13 cellular contexts compared by ENCODE assay signal in genomic region chr21:34987673-34988072, GRCh38.
DNase-seq lines count a peak whose midpoint lies in the region; ATAC-seq and TF ChIP-seq lines count a peak whose summit lies in the region.
"Had no signal": no experiment of that assay in that cellular context is flagged by ENCODE, and none has a peak within 500 bp of the region (broad histone marks: within the 10 kb centered on the region; RNA-seq: fewer than 3 reads in every experiment).

No MANE protein-coding gene starts in this region.

- peak overlapping the region; percentile 42 for H3K9ac ChIP-seq in HCT116 (ENCODE audit: low read length)

- CTCF ChIA-PET in HCT116 (lab: Charles Lee): no interaction called here

- RAD21 ChIA-PET in HCT116 (lab: Charles Lee; ENCODE audit: low non-redundant PET in 1 of 2, low total read pairs in 2 of 2, uncharacterized antibody in 2 of 2, unreplicated experiment in 2 of 2): no interaction called here

- no peak for ATAC-seq in CD4-positive, CD25-positive, alpha-beta regulatory T cell (ENCODE audit: low read depth in 2 of 2)
- ATAC-seq in HCT116 (no peak), naive B cell (ENCODE audit: low read depth in 2 of 2) (peak; percentile 18 to 28), GM19023 (IDR thresholded peaks at IDR 0.05; ENCODE audit: unreplicated experiment) (no peak), HG02970 (IDR thresholded peaks at IDR 0.05; ENCODE audit: low FRiP score, unreplicated experiment) (no peak), GM21717 (IDR thresholded peaks at IDR 0.05; ENCODE audit: unreplicated experiment) (no peak)

- peak overlapping the region; percentile 56 for H3K4me2 ChIP-seq in HCT116 (ENCODE audit: low read length)

- H3K4me1 Mint-ChIP-seq in CD4-positive, CD25-positive, alpha-beta regulatory T cell: peaks cover 54 to 94% (median 81%) of the 10 kb centered on the region in 4 donors
- peaks cover 86% of the 10 kb centered on the region for H3K4me1 Mint-ChIP-seq in activated T-helper 1 cell treated with anti-CD3 and anti-CD28 coated beads, Interleukin-12 subunit alpha, Interleukin-12 subunit beta, Interleukin-2, Interleukin-4 antibody, amounts not matched to agents 30 ng/mL and 10 ng/mL and 1 ng/mL, durations not matched to agents 14 hours and 24 hours and 36 hours (ENCODE audit: low read depth)
- peaks cover 56 to 81% (median 79%) of the 10 kb centered on the region in 3 donors for H3K4me1 Mint-ChIP-seq in naive B cell

- intact Hi-C loops in HCT116 (cut with micrococcal nuclease): loop anchor here (1.0 kb wide), 1 partner anchor 64 kb away; no protein-coding TSS in a partner anchor
- intact Hi-C loops in activated T-helper 1 cell treated with anti-CD3 and anti-CD28 coated beads, Interleukin-12 subunit alpha, Interleukin-12 subunit beta, Interleukin-2, Interleukin-4 antibody, amounts not matched to agents 30 ng/mL and 10 ng/mL and 1 ng/mL, durations not matched to agents 14 hours and 24 hours and 36 hours (cut with micrococcal nuclease): loop anchor here (1.0 to 10.0 kb wide), 14 partner anchors 13 to 1077 kb away; partner anchors contain the start of gene SETD4

- H3K36me3 ChIP-seq in CD4-positive, CD25-positive, alpha-beta regulatory T cell (ENCODE audit: control insufficient read depth, insufficient read depth, low read length): peaks cover 13% of the 10 kb centered on the region
- no peaks in the 10 kb centered on the region for H3K36me3 ChIP-seq in HCT116 (ENCODE audit: control insufficient read depth in 1 of 2, insufficient read depth in 2 of 2, low read length in 2 of 2)
- H3K36me3 ChIP-seq: ascending aorta, prostate gland had no signal

- peak overlapping the region; percentile 75 for H3K27ac ChIP-seq in CD4-positive, CD25-positive, alpha-beta regulatory T cell (ENCODE audit: insufficient read depth, low read length, poor library complexity, severe bottlenecking)
- no peak overlapping the region for H3K27ac ChIP-seq in HCT116 (ENCODE audit: low read depth, low read length)
- H3K27ac ChIP-seq: ascending aorta, prostate gland, SK-N-MC had no signal

- no peaks in the 10 kb centered on the region for H3K27me3 ChIP-seq in CD4-positive, CD25-positive, alpha-beta regulatory T cell (ENCODE audit: control insufficient read depth, insufficient read depth, low read length)
- peaks cover 34% of the 10 kb centered on the region for H3K27me3 ChIP-seq in HCT116 (ENCODE audit: insufficient read depth, low read length)
- H3K27me3 ChIP-seq: ascending aorta had no signal

- peaks cover 21% of the 10 kb centered on the region for H3K36me3 Mint-ChIP-seq in CD4-positive, CD25-positive, alpha-beta regulatory T cell
- peaks cover 26% of the 10 kb centered on the region for H3K36me3 Mint-ChIP-seq in activated T-helper 1 cell treated with anti-CD3 and anti-CD28 coated beads, Interleukin-12 subunit alpha, Interleukin-12 subunit beta, Interleukin-2, Interleukin-4 antibody, amounts not matched to agents 30 ng/mL and 10 ng/mL and 1 ng/mL, durations not matched to agents 14 hours and 24 hours and 36 hours (ENCODE audit: low read depth)
- H3K36me3 Mint-ChIP-seq in naive B cell: peaks cover 0 to 9% of the 10 kb centered on the region in 2 donors

- H3K9me2 ChIP-seq in HCT116 (ENCODE audit: insufficient read depth): no peaks in the 10 kb centered on the region

- H2AFZ ChIP-seq in HCT116 (ENCODE audit: low read depth, low read length, poor library complexity, severe bottlenecking): peak overlapping the region; percentile 69

- H3K4me3 ChIP-seq in CD4-positive, CD25-positive, alpha-beta regulatory T cell (ENCODE audit: low read depth, low read length): peak overlapping the region; percentile 80
- H3K4me3 ChIP-seq in HCT116 (replicated peaks in 1 of 2; ENCODE audit: low read depth in 1 of 2, low read length in 2 of 2): no peak overlapping the region
- H3K4me3 ChIP-seq: ascending aorta, prostate gland, SK-N-MC had no signal

- TF ChIP-seq CTCF in HCT116 (IDR thresholded peaks at IDR 0.05 in 2 of 3, conservative IDR thresholded peaks at IDR 0.05 in 1 of 3; ENCODE audit: borderline replicate concordance in 1 of 3, insufficient read depth in 1 of 3, low read depth in 2 of 3, low read length in 2 of 3): no peak

- H3K4me3 Mint-ChIP-seq in CD4-positive, CD25-positive, alpha-beta regulatory T cell: peak overlapping the region; percentile 75 to 85 (median 81)
- H3K4me3 Mint-ChIP-seq in activated T-helper 1 cell treated with anti-CD3 and anti-CD28 coated beads, Interleukin-12 subunit alpha, Interleukin-12 subunit beta, Interleukin-2, Interleukin-4 antibody, amounts not matched to agents 30 ng/mL and 10 ng/mL and 1 ng/mL, durations not matched to agents 14 hours and 24 hours and 36 hours: peak overlapping the region; percentile 62
- H3K4me3 Mint-ChIP-seq in naive B cell: peak overlapping the region; percentile 66 to 90 (median 82)

- DNase-seq in CD4-positive, CD25-positive, alpha-beta regulatory T cell: no peak
- no peak for DNase-seq in HCT116 (ENCODE audit: low read depth, low spot score)
- DNase-seq in activated T-helper 1 cell treated with anti-CD3 and anti-CD28 coated beads, Interleukin-12 subunit alpha, Interleukin-12 subunit beta, Interleukin-2, Interleukin-4 antibody, amounts not matched to agents 30 ng/mL and 10 ng/mL and 1 ng/mL, durations not matched to agents 14 hours and 24 hours and 36 hours (ENCODE audit: low spot score): no peak
- peak; percentile 3 for DNase-seq in naive B cell
- no peak for DNase-seq in COR-L47 (lab: John Stamatoyannopoulos, UW)
- DNase-seq: NCI-H1417 treated with DMSO at 0.1 percent for 48 hours, NCI-H774 had no signal

- H3K9me3 Mint-ChIP-seq in CD4-positive, CD25-positive, alpha-beta regulatory T cell: peaks cover 0 to 2% (median 0%) of the 10 kb centered on the region in 7 donors
- no peaks in the 10 kb centered on the region for H3K9me3 Mint-ChIP-seq in activated T-helper 1 cell treated with anti-CD3 and anti-CD28 coated beads, Interleukin-12 subunit alpha, Interleukin-12 subunit beta, Interleukin-2, Interleukin-4 antibody, amounts not matched to agents 30 ng/mL and 10 ng/mL and 1 ng/mL, durations not matched to agents 14 hours and 24 hours and 36 hours
- H3K9me3 Mint-ChIP-seq in naive B cell: no peaks in the 10 kb centered on the region

- peak overlapping the region; percentile 94 to 95 (median 95) for H3K27ac Mint-ChIP-seq in CD4-positive, CD25-positive, alpha-beta regulatory T cell
- H3K27ac Mint-ChIP-seq in activated T-helper 1 cell treated with anti-CD3 and anti-CD28 coated beads, Interleukin-12 subunit alpha, Interleukin-12 subunit beta, Interleukin-2, Interleukin-4 antibody, amounts not matched to agents 30 ng/mL and 10 ng/mL and 1 ng/mL, durations not matched to agents 14 hours and 24 hours and 36 hours: peak overlapping the region; percentile 97
- peak overlapping the region in 5 of 6 donors; percentile 84 to 94 (median 85) for H3K27ac Mint-ChIP-seq in naive B cell

- no peaks in the 10 kb centered on the region for H4K20me1 ChIP-seq in HCT116 (ENCODE audit: insufficient read depth)

- POLR2A ChIA-PET in HCT116 (lab: Charles Lee): no interaction called here

- no TSS peak for BruUV-seq in HCT116 (replicated peaks; lab: Mats Ljungman, UMichigan)

- no peaks in the 10 kb centered on the region for H3K9me3 ChIP-seq in CD4-positive, CD25-positive, alpha-beta regulatory T cell (ENCODE audit: control insufficient read depth in 2 of 2, low read length in 2 of 2)
- H3K9me3 ChIP-seq in HCT116 (ENCODE audit: control insufficient read depth in 1 of 2, insufficient read depth in 1 of 2, low read depth in 1 of 2, low read length in 2 of 2): no peaks in the 10 kb centered on the region
- H3K9me3 ChIP-seq: ascending aorta, prostate gland had no signal

- TF ChIP-seq POLR2A in HCT116 (IDR thresholded peaks at IDR 0.05; ENCODE audit: borderline replicate concordance, extremely low read depth, insufficient read depth, insufficient read length): no peak

- H3K79me2 ChIP-seq in HCT116 (ENCODE audit: insufficient read depth, low read length): no peaks in the 10 kb centered on the region

- H3K27me3 Mint-ChIP-seq in CD4-positive, CD25-positive, alpha-beta regulatory T cell: no peaks in the 10 kb centered on the region
- no peaks in the 10 kb centered on the region for H3K27me3 Mint-ChIP-seq in activated T-helper 1 cell treated with anti-CD3 and anti-CD28 coated beads, Interleukin-12 subunit alpha, Interleukin-12 subunit beta, Interleukin-2, Interleukin-4 antibody, amounts not matched to agents 30 ng/mL and 10 ng/mL and 1 ng/mL, durations not matched to agents 14 hours and 24 hours and 36 hours (ENCODE audit: insufficient read depth)
- H3K27me3 Mint-ChIP-seq in naive B cell: no peaks in the 10 kb centered on the region

- no peak for TF ChIP-seq RAD21 in HCT116 (IDR thresholded peaks at IDR 0.05; ENCODE audit: low read depth)

- peaks cover 82% of the 10 kb centered on the region for H3K4me1 ChIP-seq in CD4-positive, CD25-positive, alpha-beta regulatory T cell (ENCODE audit: control insufficient read depth, insufficient read depth, low read length, poor library complexity, severe bottlenecking)
- peaks cover 25 to 37% of the 10 kb centered on the region in 2 experiments for H3K4me1 ChIP-seq in HCT116 (ENCODE audit: control insufficient read depth in 1 of 2, insufficient read depth in 2 of 2, low read length in 2 of 2)
- H3K4me1 ChIP-seq: ascending aorta, prostate gland had no signal

TF ChIP-seq in HCT116, 20 proteins besides CTCF, POLR2A, EP300 and RAD21 (continues in another document):
- no peak for TF ChIP-seq EGR1 (IDR thresholded peaks at IDR 0.05; ENCODE audit: low read depth)
- no peak for TF ChIP-seq EZH2phosphoT487 (IDR thresholded peaks at IDR 0.05; ENCODE audit: borderline replicate concordance)
- TF ChIP-seq CBX3 (IDR thresholded peaks at IDR 0.05; ENCODE audit: low read depth): no peak
- TF ChIP-seq EZH2 (IDR thresholded peaks at IDR 0.05): no peak
- TF ChIP-seq MAX (IDR thresholded peaks at IDR 0.05): no peak

Comparison
In these comparisons a context has a peak if more than half of its experiments do, and no peak if none do; other contexts are left out.
1. ATAC-seq: peak in naive B cell (2 of 2); none in CD4-positive, CD25-positive, alpha-beta regulatory T cell (0 of 2), HCT116 (single experiment), GM19023 (single experiment), HG02970 (single experiment) and GM21717 (single experiment).
2. Peak in every context shown above with its lines, with median percentiles within 50 percentile points of each other: H3K27ac Mint-ChIP-seq and H3K4me3 Mint-ChIP-seq.